ENCODE assay signal across 18 cellular contexts in genomic region chr12:5524769-5525436, GRCh38.
"Had no signal": no experiment of that assay in that cellular context is flagged by ENCODE, and none has a peak within 500 bp of the region (broad histone marks: within the 10 kb centered on the region; RNA-seq: fewer than 3 reads in every experiment).

No MANE protein-coding gene starts in this region.

- H3K4me3 ChIP-seq: left ventricle myocardium inferior, lower lobe of right lung, sigmoid colon, skin epidermis, tibial artery, upper lobe of left lung had no signal

- ATAC-seq: foreskin keratinocyte, left cardiac atrium, lower lobe of right lung had no signal

- DNase-seq: effector memory CD4-positive, alpha-beta T cell; foreskin keratinocyte; immature natural killer cell; kidney; left cardiac atrium; left ventricle myocardium inferior; lower lobe of right lung; mesenchymal stem cell; midbrain; posterior cingulate gyrus; sigmoid colon; stimulated activated CD4-positive, alpha-beta T cell treated with anti-CD3 and anti-CD28 coated beads, Interleukin-2, amount 100 ng/mL, for 24 hours; stimulated activated CD4-positive, alpha-beta T cell treated with anti-CD3 and anti-CD28 coated beads, Interleukin-4, amount 100 ng/mL, for 4 hours; stimulated activated naive CD4-positive, alpha-beta T cell treated with Interleukin-2 at 50 U/mL for 16 hours; tibial artery had no signal

- H3K27ac ChIP-seq: foreskin keratinocyte, left ventricle myocardium inferior, lower lobe of right lung, neutrophil, sigmoid colon, skin epidermis, tibial artery, upper lobe of left lung had no signal

- H3K36me3 ChIP-seq: left ventricle myocardium inferior, lower lobe of right lung, neutrophil, sigmoid colon, tibial artery, upper lobe of left lung had no signal

- H3K9me3 ChIP-seq: left ventricle myocardium inferior, lower lobe of right lung, neutrophil, sigmoid colon, tibial artery, upper lobe of left lung had no signal

- H3K27me3 ChIP-seq: sigmoid colon, tibial artery, upper lobe of left lung had no signal

- H3K4me1 ChIP-seq: foreskin keratinocyte, left ventricle myocardium inferior, lower lobe of right lung, sigmoid colon, tibial artery had no signal
